ENCODE assay signal across 36 cellular contexts in genomic region chr18:38350141-38350540, GRCh38.
"Had no signal": no experiment of that assay in that cellular context is flagged by ENCODE, and none has a peak within 500 bp of the region (broad histone marks: within the 10 kb centered on the region; RNA-seq: fewer than 3 reads in every experiment).

No MANE protein-coding gene starts in this region.

- H3K4me1 ChIP-seq: adrenal gland, body of pancreas, esophagus muscularis mucosa, gastroesophageal sphincter, heart right ventricle had no signal

- H3K9me3 Mint-ChIP-seq: activated naive CD4-positive, alpha-beta T cell treated with anti-CD3 and anti-CD28 coated beads for 36 hours; activated naive CD8-positive, alpha-beta T cell treated with anti-CD3 and anti-CD28 coated beads for 36 hours; activated T-helper 2 cell treated with anti-CD3 and anti-CD28 coated beads, Interferon-gamma antibody, Interleukin-2, Interleukin-4, amounts not matched to agents 10 μg/mL and 5 μg/mL and 100 μg/mL, durations not matched to agents 14 hours and 24 hours and 36 hours; dendritic cell treated with granulocyte-macrophage colony-stimulating factor and Interleukin-4, amounts not matched to agents 40 ng/mL and 50 ng/mL, for 4 days; endodermal cell; T-helper 2 cell treated with Interferon-gamma antibody and Interleukin-4, amounts not matched to agents 5 μg/mL and 100 μg/mL, for 36 hours had no signal

- H3K4me3 Mint-ChIP-seq: activated B cell treated with CpG ODN at 0.5 μM for 24 hours; activated CD8-positive, alpha-beta T cell treated with anti-CD3 and anti-CD28 coated beads for 36 hours; activated naive CD4-positive, alpha-beta T cell treated with anti-CD3 and anti-CD28 coated beads for 36 hours; activated naive CD4-positive, alpha-beta T cell treated with anti-CD3 and anti-CD28 coated beads, Interleukin-2, amount 50 U/mL, for 24 hours; activated naive CD8-positive, alpha-beta T cell treated with anti-CD3 and anti-CD28 coated beads for 36 hours; activated naive CD8-positive, alpha-beta T cell treated with anti-CD3 and anti-CD28 coated beads, Interleukin-2, amount 50 U/mL, for 24 hours; activated T-helper 1 cell treated with anti-CD3 and anti-CD28 coated beads, Interleukin-12 subunit alpha, Interleukin-12 subunit beta, Interleukin-2, Interleukin-4 antibody, amounts not matched to agents 30 ng/mL and 10 ng/mL and 1 ng/mL, durations not matched to agents 14 hours and 24 hours and 36 hours; central memory CD8-positive, alpha-beta T cell; dendritic cell treated with granulocyte-macrophage colony-stimulating factor and Interleukin-4, amounts not matched to agents 40 ng/mL and 50 ng/mL, for 4 days; endodermal cell; T-helper 17 cell; T-helper 2 cell treated with Interferon-gamma antibody and Interleukin-4, amounts not matched to agents 5 μg/mL and 100 μg/mL, for 36 hours had no signal

- H3K27ac ChIP-seq: adrenal gland, body of pancreas, coronary artery, dorsolateral prefrontal cortex, esophagus muscularis mucosa, gastroesophageal sphincter, heart right ventricle, WERI-Rb-1 had no signal

- H3K36me3 Mint-ChIP-seq: activated naive CD4-positive, alpha-beta T cell treated with anti-CD3 and anti-CD28 coated beads, Interleukin-2, amount 50 U/mL, for 24 hours; activated naive CD8-positive, alpha-beta T cell treated with anti-CD3 and anti-CD28 coated beads for 36 hours had no signal

- H3K4me1 Mint-ChIP-seq: activated B cell treated with CpG ODN at 0.5 μM for 24 hours; activated naive CD4-positive, alpha-beta T cell treated with anti-CD3 and anti-CD28 coated beads, Interleukin-2, amount 50 U/mL, for 24 hours; activated naive CD8-positive, alpha-beta T cell treated with anti-CD3 and anti-CD28 coated beads for 36 hours; activated naive CD8-positive, alpha-beta T cell treated with anti-CD3 and anti-CD28 coated beads, Interleukin-2, amount 50 U/mL, for 24 hours; central memory CD8-positive, alpha-beta T cell; endodermal cell; T-helper 17 cell had no signal

- H3K36me3 ChIP-seq: adrenal gland, esophagus muscularis mucosa, gastroesophageal sphincter, heart right ventricle, WERI-Rb-1 had no signal

- H3K4me3 ChIP-seq: adrenal gland, body of pancreas, coronary artery, dorsolateral prefrontal cortex, esophagus muscularis mucosa, gastroesophageal sphincter, heart right ventricle had no signal

- H3K27me3 ChIP-seq: adrenal gland, body of pancreas, esophagus muscularis mucosa, gastroesophageal sphincter, heart right ventricle had no signal

- H3K27ac Mint-ChIP-seq: activated B cell treated with CpG ODN at 0.5 μM for 24 hours; activated CD8-positive, alpha-beta T cell treated with anti-CD3 and anti-CD28 coated beads for 36 hours; activated naive CD4-positive, alpha-beta T cell treated with anti-CD3 and anti-CD28 coated beads for 36 hours; activated naive CD4-positive, alpha-beta T cell treated with anti-CD3 and anti-CD28 coated beads, Interleukin-2, amount 50 U/mL, for 24 hours; activated naive CD8-positive, alpha-beta T cell treated with anti-CD3 and anti-CD28 coated beads for 36 hours; activated naive CD8-positive, alpha-beta T cell treated with anti-CD3 and anti-CD28 coated beads, Interleukin-2, amount 50 U/mL, for 24 hours; activated T-helper 1 cell treated with anti-CD3 and anti-CD28 coated beads, Interleukin-12 subunit alpha, Interleukin-12 subunit beta, Interleukin-2, Interleukin-4 antibody, amounts not matched to agents 30 ng/mL and 10 ng/mL and 1 ng/mL, durations not matched to agents 14 hours and 24 hours and 36 hours; activated T-helper 2 cell treated with anti-CD3 and anti-CD28 coated beads, Interferon-gamma antibody, Interleukin-2, Interleukin-4, amounts not matched to agents 10 μg/mL and 5 μg/mL and 100 μg/mL, durations not matched to agents 14 hours and 24 hours and 36 hours; dendritic cell treated with granulocyte-macrophage colony-stimulating factor and Interleukin-4, amounts not matched to agents 40 ng/mL and 50 ng/mL, for 4 days; endodermal cell; T-helper 17 cell; T-helper 2 cell treated with Interferon-gamma antibody and Interleukin-4, amounts not matched to agents 5 μg/mL and 100 μg/mL, for 36 hours had no signal

- H3K9me3 ChIP-seq: adrenal gland, body of pancreas, esophagus muscularis mucosa had no signal

- H3K27me3 Mint-ChIP-seq: activated B cell treated with CpG ODN at 0.5 μM for 24 hours; activated CD8-positive, alpha-beta T cell treated with anti-CD3 and anti-CD28 coated beads for 36 hours; activated naive CD4-positive, alpha-beta T cell treated with anti-CD3 and anti-CD28 coated beads, Interleukin-2, amount 50 U/mL, for 24 hours; activated naive CD8-positive, alpha-beta T cell treated with anti-CD3 and anti-CD28 coated beads for 36 hours; activated naive CD8-positive, alpha-beta T cell treated with anti-CD3 and anti-CD28 coated beads, Interleukin-2, amount 50 U/mL, for 24 hours; central memory CD8-positive, alpha-beta T cell; dendritic cell treated with granulocyte-macrophage colony-stimulating factor and Interleukin-4, amounts not matched to agents 40 ng/mL and 50 ng/mL, for 4 days; T-helper 17 cell had no signal

- ATAC-seq: activated CD4-positive, CD25-positive, alpha-beta regulatory T cell treated with anti-CD3 and anti-CD28 coated beads, Interleukin-2, amount 50 U/mL, for 24 hours; activated CD8-positive, alpha-beta T cell treated with anti-CD3 and anti-CD28 coated beads for 36 hours; activated naive CD8-positive, alpha-beta T cell treated with anti-CD3 and anti-CD28 coated beads, Interleukin-2, amount 50 U/mL, for 24 hours; body of pancreas; gastroesophageal sphincter; heart right ventricle; T-helper 17 cell had no signal

- DNase-seq: activated B cell treated with CpG ODN at 0.5 μM for 24 hours; activated CD4-positive, alpha-beta T cell treated with anti-CD3 and anti-CD28 coated beads for 48 hours; activated CD4-positive, alpha-beta T cell treated with anti-CD3 and anti-CD28 coated beads, Interleukin-2, amount 50 U/mL, for 1 hour; activated CD4-positive, alpha-beta T cell treated with anti-CD3 and anti-CD28 coated beads, Interleukin-2, amount 50 U/mL, for 48 hours; activated CD8-positive, alpha-beta memory T cell treated with anti-CD3 and anti-CD28 coated beads for 24 hours; activated CD8-positive, alpha-beta T cell treated with anti-CD3 and anti-CD28 coated beads for 36 hours; activated effector memory CD4-positive, alpha-beta T cell treated with anti-CD3 and anti-CD28 coated beads, Interleukin-2, amount 50 U/mL, for 16 hours; activated naive CD4-positive, alpha-beta T cell treated with anti-CD3 and anti-CD28 coated beads for 36 hours; activated naive CD8-positive, alpha-beta T cell treated with anti-CD3 and anti-CD28 coated beads for 36 hours; activated naive CD8-positive, alpha-beta T cell treated with anti-CD3 and anti-CD28 coated beads, Interleukin-2, amount 50 U/mL, for 24 hours; activated T-cell treated with anti-CD3 and anti-CD28 coated beads, Interleukin-2, amount 50 U/mL, for 1 hour; activated T-cell treated with anti-CD3 and anti-CD28 coated beads, Interleukin-2, amount 50 U/mL, for 48 hours; adrenal gland; amygdala; aorta; body of pancreas; dorsolateral prefrontal cortex; effector memory CD4-positive, alpha-beta T cell; endodermal cell; erythroblast; foreskin melanocyte; heart right ventricle; T-helper 1 cell; T-helper 17 cell; T1000; WERI-Rb-1 had no signal
